In the genomic region with DNA sequence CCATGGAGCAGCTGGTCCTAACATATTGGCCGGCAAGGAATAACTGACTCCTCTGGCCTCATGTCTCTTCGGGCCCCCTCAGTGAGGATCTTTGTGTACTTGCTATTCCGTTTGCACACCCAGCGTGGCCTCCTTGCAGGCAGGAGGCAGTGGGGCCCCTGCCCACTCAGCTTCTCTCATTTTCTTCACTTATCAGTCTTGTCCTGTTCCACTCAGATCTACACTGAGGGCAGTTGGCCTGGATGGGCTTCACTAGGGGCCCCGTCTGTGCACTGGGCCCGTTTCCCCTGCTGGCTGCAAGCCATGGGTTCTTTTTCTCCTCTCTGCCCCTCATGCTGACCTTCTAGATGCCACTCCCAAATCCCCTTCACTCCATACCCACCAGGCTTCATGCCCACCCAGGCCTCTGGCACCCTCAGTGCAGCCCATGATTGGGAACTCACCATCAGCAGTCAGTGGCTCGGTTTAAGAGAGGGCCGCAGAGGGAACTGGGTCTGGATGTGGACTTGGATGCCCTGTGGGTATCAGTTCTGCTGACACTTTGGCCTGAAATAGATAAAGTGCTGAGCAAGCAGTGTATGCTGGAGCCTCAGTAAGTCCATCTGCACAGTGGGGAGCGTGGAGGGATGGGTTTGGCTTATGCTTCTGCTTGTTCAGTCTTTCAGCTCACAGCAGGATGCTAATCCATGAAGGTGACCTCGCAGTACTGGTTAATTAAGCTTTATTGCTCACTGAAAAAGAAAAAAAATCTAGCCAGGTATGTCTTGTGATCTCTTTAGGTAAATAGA, we compare ENCODE assay signal across 14 cellular contexts. TPM values are rescaled to one million over a fixed set of nuclear protein-coding genes. Genes with fewer than 3 reads are reported as not detected.
DNase-seq lines count a peak whose midpoint lies in the region; ATAC-seq lines count a peak whose summit lies in the region.
"Had no signal": no experiment of that assay in that cellular context is flagged by ENCODE, and none has a peak within 500 bp of the region (broad histone marks: within the 10 kb centered on the region; RNA-seq: fewer than 3 reads in every experiment).

No MANE protein-coding gene starts in this region.

- DNase-seq in T-helper 1 cell, result no peak
- peak; percentile 22 for DNase-seq in NCI-H748 treated with DMSO at 0.1 percent for 48 hours (lab: John Stamatoyannopoulos, UW)
- no peak for DNase-seq in left lobe of liver (ENCODE audit: low spot score)
- DNase-seq in sciatic nerve (ENCODE audit: low spot score), result no peak
- no peak for DNase-seq in activated CD4-positive, alpha-beta T cell treated with anti-CD3 and anti-CD28 coated beads, Interleukin-2, amount 50 U/mL, for 1 hour
- DNase-seq in ACHN, result no peak
- no peak for DNase-seq in Ammon's horn (ENCODE audit: low spot score)
- DNase-seq: activated CD4-positive, alpha-beta T cell treated with anti-CD3 and anti-CD28 coated beads, Interleukin-2, amount 50 U/mL, for 48 hours; anterior cingulate cortex; foreskin fibroblast; GOT3; Kasumi-1; stimulated activated naive CD8-positive, alpha-beta T cell treated with anti-CD3 and anti-CD28 coated beads, Interleukin-15, amount 100 ng/mL, for 72 hours had no signal

- no peaks in the 10 kb centered on the region for H3K9me3 Mint-ChIP-seq in T-helper 1 cell treated with Interleukin-12 subunit alpha and Interleukin-12 subunit beta and Interleukin-4 antibody, amounts not matched to agents 30 μg/mL and 1 μg/mL, for 36 hours

- in situ Hi-C loops in ACHN (cut with HindIII; ENCODE audit: low pct_ligation_motif_present, low pct_unique_long_range_greater_than_20kb, low sequenced_read_pairs), result no loop called here

- intact Hi-C loops in sciatic nerve (cut with DNase I), result no loop called here

- peaks cover 6% of the 10 kb centered on the region for H3K36me3 Mint-ChIP-seq in T-helper 1 cell treated with Interleukin-12 subunit alpha and Interleukin-12 subunit beta and Interleukin-4 antibody, amounts not matched to agents 30 μg/mL and 1 μg/mL, for 36 hours (ENCODE audit: low read depth)

- no peak overlapping the region for H3K4me3 Mint-ChIP-seq in T-helper 1 cell treated with Interleukin-12 subunit alpha and Interleukin-12 subunit beta and Interleukin-4 antibody, amounts not matched to agents 30 μg/mL and 1 μg/mL, for 36 hours
- H3K4me3 Mint-ChIP-seq: stimulated activated naive CD8-positive, alpha-beta T cell treated with anti-CD3 and anti-CD28 coated beads, Interleukin-15, amount 100 ng/mL, for 72 hours had no signal

- no peaks in the 10 kb centered on the region for H3K27me3 Mint-ChIP-seq in T-helper 1 cell treated with Interleukin-12 subunit alpha and Interleukin-12 subunit beta and Interleukin-4 antibody, amounts not matched to agents 30 μg/mL and 1 μg/mL, for 36 hours (ENCODE audit: low read depth)
- H3K27me3 Mint-ChIP-seq: stimulated activated naive CD8-positive, alpha-beta T cell treated with anti-CD3 and anti-CD28 coated beads, Interleukin-15, amount 100 ng/mL, for 72 hours had no signal

- peaks cover 13% of the 10 kb centered on the region for H3K4me1 Mint-ChIP-seq in T-helper 1 cell treated with Interleukin-12 subunit alpha and Interleukin-12 subunit beta and Interleukin-4 antibody, amounts not matched to agents 30 μg/mL and 1 μg/mL, for 36 hours (ENCODE audit: low read depth)

- H3K27ac Mint-ChIP-seq in T-helper 1 cell treated with Interleukin-12 subunit alpha and Interleukin-12 subunit beta and Interleukin-4 antibody, amounts not matched to agents 30 μg/mL and 1 μg/mL, for 36 hours, result peak overlapping the region; percentile 4

- ATAC-seq in left lobe of liver (peak; percentile 58), sciatic nerve (peak; percentile 22)
- ATAC-seq: stimulated activated naive CD8-positive, alpha-beta T cell treated with anti-CD3 and anti-CD28 coated beads, Interleukin-15, amount 100 ng/mL, for 72 hours had no signal

RNA-seq across cellular contexts. Expression of a gene that starts 57.9 kb away (rescaled TPM):
- total RNA-seq in left lobe of liver, result 31.4 TPM
- total RNA-seq in sciatic nerve, result 96.1 TPM
